In the genomic region with DNA sequence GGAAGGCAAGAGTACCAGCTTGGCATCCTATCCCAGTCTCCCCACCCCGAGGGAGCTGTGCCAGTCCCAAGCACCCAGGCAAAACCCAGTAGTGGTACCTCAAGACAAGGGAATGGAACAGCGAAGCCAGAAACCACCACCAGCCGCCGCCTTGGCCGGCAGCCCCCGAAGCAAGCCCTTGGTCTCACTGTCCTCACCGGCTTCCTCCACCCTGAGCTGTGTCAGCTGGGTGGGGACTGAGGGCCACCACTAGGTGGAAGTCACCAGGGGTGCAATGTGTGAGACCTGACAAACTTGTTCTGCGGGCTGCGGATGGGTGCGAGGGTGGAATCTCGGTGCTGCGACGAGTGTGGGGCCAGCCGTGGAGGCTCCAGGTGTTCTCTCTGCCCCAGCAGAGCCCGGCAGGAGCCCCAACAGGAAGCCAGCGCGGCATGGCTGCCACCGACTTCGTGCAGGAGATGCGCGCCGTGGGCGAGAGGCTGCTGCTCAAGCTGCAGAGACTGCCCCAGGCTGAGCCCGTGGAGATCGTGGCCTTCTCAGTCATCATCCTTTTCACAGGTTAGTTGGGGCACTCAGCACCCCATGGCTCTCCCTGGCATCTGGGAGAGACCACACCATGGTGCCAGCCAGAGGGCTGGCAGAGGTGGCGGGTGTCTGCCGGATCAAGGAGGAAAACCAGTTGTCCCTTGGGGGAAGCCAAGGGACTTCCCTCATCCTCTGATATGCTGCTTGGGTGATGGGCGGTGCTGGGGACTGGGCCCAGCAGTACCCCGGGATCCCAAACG, we compare ENCODE assay signal across 1 cellular context.
TF ChIP-seq lines count a peak whose summit lies in the region.

No MANE protein-coding gene starts in this region.

TF ChIP-seq in IMR-90, 13 proteins besides CTCF, POLR2A, EP300 and RAD21 (continued from another document):
- TF ChIP-seq CHD1 (IDR thresholded peaks at IDR 0.05; ENCODE audit: low read depth, low read length), result no peak
- TF ChIP-seq RFX5 (IDR thresholded peaks at IDR 0.05; ENCODE audit: low read depth, low read length), result no peak
- TF ChIP-seq, protein P1, sequence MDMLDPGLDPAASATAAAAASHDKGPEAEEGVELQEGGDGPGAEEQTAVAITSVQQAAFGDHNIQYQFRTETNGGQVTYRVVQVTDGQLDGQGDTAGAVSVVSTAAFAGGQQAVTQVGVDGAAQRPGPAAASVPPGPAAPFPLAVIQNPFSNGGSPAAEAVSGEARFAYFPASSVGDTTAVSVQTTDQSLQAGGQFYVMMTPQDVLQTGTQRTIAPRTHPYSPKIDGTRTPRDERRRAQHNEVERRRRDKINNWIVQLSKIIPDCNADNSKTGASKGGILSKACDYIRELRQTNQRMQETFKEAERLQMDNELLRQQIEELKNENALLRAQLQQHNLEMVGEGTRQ (IDR thresholded peaks at IDR 0.05; ENCODE audit: low read depth, low read length), result no peak
- no peak for TF ChIP-seq FOS (IDR thresholded peaks at IDR 0.05; ENCODE audit: low read depth, low read length)
- TF ChIP-seq MXI1 (IDR thresholded peaks at IDR 0.05; ENCODE audit: borderline replicate concordance, low read depth, low read length), result no peak
- TF ChIP-seq SMC3 (IDR thresholded peaks at IDR 0.05; ENCODE audit: low read depth, low read length), result no peak
- no peak for TF ChIP-seq MAFK (IDR thresholded peaks at IDR 0.05; ENCODE audit: low read depth, low read length)
- TF ChIP-seq, protein P2, sequence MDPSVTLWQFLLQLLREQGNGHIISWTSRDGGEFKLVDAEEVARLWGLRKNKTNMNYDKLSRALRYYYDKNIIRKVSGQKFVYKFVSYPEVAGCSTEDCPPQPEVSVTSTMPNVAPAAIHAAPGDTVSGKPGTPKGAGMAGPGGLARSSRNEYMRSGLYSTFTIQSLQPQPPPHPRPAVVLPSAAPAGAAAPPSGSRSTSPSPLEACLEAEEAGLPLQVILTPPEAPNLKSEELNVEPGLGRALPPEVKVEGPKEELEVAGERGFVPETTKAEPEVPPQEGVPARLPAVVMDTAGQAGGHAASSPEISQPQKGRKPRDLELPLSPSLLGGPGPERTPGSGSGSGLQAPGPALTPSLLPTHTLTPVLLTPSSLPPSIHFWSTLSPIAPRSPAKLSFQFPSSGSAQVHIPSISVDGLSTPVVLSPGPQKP (IDR thresholded peaks at IDR 0.05; ENCODE audit: borderline replicate concordance, low read depth, low read length), result no peak
